Comparison of ENCODE assay signal across 17 cellular contexts in the genomic region with DNA sequence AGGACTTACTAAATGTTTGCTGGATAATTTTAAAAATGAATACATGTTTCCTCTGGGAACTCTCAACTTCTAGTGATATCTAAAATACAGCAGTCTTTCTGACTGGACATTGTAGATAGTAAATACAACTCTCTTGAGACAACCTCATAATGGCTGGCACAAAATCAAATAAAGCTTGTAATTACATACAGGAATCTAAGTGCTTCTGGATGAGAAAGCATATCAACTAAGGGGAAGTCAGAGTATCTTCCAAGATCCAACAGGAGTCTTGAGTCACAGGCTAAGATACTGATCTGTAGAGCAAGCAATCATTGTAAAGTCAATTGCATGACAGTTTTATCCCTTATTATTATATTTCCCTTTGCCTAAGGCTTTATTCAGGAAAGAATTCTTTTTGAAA.
"Had no signal": no experiment of that assay in that cellular context is flagged by ENCODE, and none has a peak within 500 bp of the region (broad histone marks: within the 10 kb centered on the region; RNA-seq: fewer than 3 reads in every experiment).

No MANE protein-coding gene starts in this region.

- DNase-seq: effector memory CD8-positive, alpha-beta T cell; gastrocnemius medialis; heart right ventricle; hypothalamus; kidney glomerular epithelial cell; mammary epithelial cell; mucosa of descending colon; naive thymus-derived CD8-positive, alpha-beta T cell; psoas muscle; retina; right lobe of liver; stimulated activated CD4-positive, alpha-beta T cell treated with anti-CD3 and anti-CD28 coated beads, Interleukin-4, amount 100 ng/mL, for 1 hour; stimulated activated CD8-positive, alpha-beta memory T cell treated with anti-CD3 and anti-CD28 coated beads, Interleukin-4, amount 100 ng/mL, for 48 hours; stimulated activated naive CD8-positive, alpha-beta T cell treated with anti-CD3 and anti-CD28 coated beads, Interleukin-15, Interleukin-2, amounts not matched to agents 100 U/mL and 50 U/mL, for 24 hours; thyroid gland had no signal

- ATAC-seq: effector memory CD8-positive, alpha-beta T cell; gastrocnemius medialis; heart right ventricle; left lobe of liver; mucosa of descending colon; naive thymus-derived CD8-positive, alpha-beta T cell; psoas muscle; right lobe of liver; stimulated activated effector memory CD8-positive, alpha-beta T cell treated with anti-CD3 and anti-CD28 coated beads, Interleukin-12 subunit alpha, Interleukin-12 subunit beta, amount 100 ng/mL, for 72 hours; stimulated activated naive CD8-positive, alpha-beta T cell treated with anti-CD3 and anti-CD28 coated beads, Interleukin-15, Interleukin-2, amounts not matched to agents 100 U/mL and 50 U/mL, for 24 hours had no signal
